ENCODE assay signal across 3 cellular contexts in genomic region chr6:14880717-14881116, GRCh38.
A peak's percentile ranks its signal among the peaks of the same experiment; 100 is the strongest.
TF ChIP-seq lines count a peak whose summit lies in the region.

No MANE protein-coding gene starts in this region.

TF ChIP-seq in liver, 16 proteins besides CTCF, POLR2A, EP300 and RAD21:
- TF ChIP-seq FOXA1 (IDR thresholded peaks at IDR 0.05) = no peak
- TF ChIP-seq NR2F2 (IDR thresholded peaks at IDR 0.05) = peak; percentile 43

TF ChIP-seq in HepG2, 621 proteins besides CTCF, POLR2A, EP300 and RAD21:
- TF ChIP-seq ZFP36 (IDR thresholded peaks at IDR 0.05; ENCODE audit: borderline replicate concordance, low read depth, low read length, partially characterized antibody) (no peak), ZBED4 (CRISPR knock-in tag; IDR thresholded peaks at IDR 0.05; ENCODE audit: borderline replicate concordance) (no peak), NKX3-1 (CRISPR knock-in tag; IDR thresholded peaks at IDR 0.05) (no peak), SIN3A (IDR thresholded peaks at IDR 0.05; ENCODE audit: borderline replicate concordance, low read depth, low read length) (no peak), ZNF597 (CRISPR knock-in tag; IDR thresholded peaks at IDR 0.05) (no peak), PAWR (CRISPR knock-in tag; IDR thresholded peaks at IDR 0.05; ENCODE audit: borderline replicate concordance) (no peak), ZZZ3 (CRISPR knock-in tag; IDR thresholded peaks at IDR 0.05; ENCODE audit: borderline replicate concordance) (no peak), PITX1 (CRISPR knock-in tag; IDR thresholded peaks at IDR 0.05) (no peak), ZBTB14 (CRISPR knock-in tag; IDR thresholded peaks at IDR 0.05) (no peak), ZBTB21 (CRISPR knock-in tag; IDR thresholded peaks at IDR 0.05) (no peak), SNAPC4 (CRISPR knock-in tag; IDR thresholded peaks at IDR 0.05) (no peak), ZNF383 (CRISPR knock-in tag; IDR thresholded peaks at IDR 0.05; ENCODE audit: borderline replicate concordance) (no peak), NCOR1 (IDR thresholded peaks at IDR 0.05; ENCODE audit: borderline replicate concordance, low read length) (no peak)

TF ChIP-seq in H1, 55 proteins besides CTCF, POLR2A, EP300 and RAD21:
- TF ChIP-seq NANOG (IDR thresholded peaks at IDR 0.05; ENCODE audit: insufficient read depth, low read depth, low read length, poor library complexity, severe bottlenecking) (no peak), GTF2F1 (IDR thresholded peaks at IDR 0.05; ENCODE audit: borderline replicate concordance, low read depth, low read length) (no peak), YY1 (IDR thresholded peaks at IDR 0.05; ENCODE audit: low read depth, low read length) (no peak), USF2 (IDR thresholded peaks at IDR 0.05; ENCODE audit: low read length) (no peak), SAP30 (IDR thresholded peaks at IDR 0.05; ENCODE audit: insufficient read depth, insufficient replicate concordance, low read length) (no peak)
